Comparison of ENCODE assay signal across 10 cellular contexts in genomic region chr17:45230787-45231480, GRCh38. TPM values are rescaled to one million over a fixed set of nuclear protein-coding genes. Genes with fewer than 3 reads are reported as not detected.
DNase-seq lines count a peak whose midpoint lies in the region; ATAC-seq and TF ChIP-seq lines count a peak whose summit lies in the region.
"Had no signal": no experiment of that assay in that cellular context is flagged by ENCODE, and none has a peak within 500 bp of the region (broad histone marks: within the 10 kb centered on the region; RNA-seq: fewer than 3 reads in every experiment).

No MANE protein-coding gene starts in this region.

- intact Hi-C loops in right cardiac atrium (cut with DNase I) = no loop called here

- no peaks in the 10 kb centered on the region for H3K9me3 ChIP-seq in BE2C
- no peaks in the 10 kb centered on the region for H3K9me3 ChIP-seq in right cardiac atrium (ENCODE audit: control insufficient read depth, low read length)

- no peaks in the 10 kb centered on the region for H3K36me3 ChIP-seq in BE2C

- H3K4me3 ChIP-seq in BE2C (ENCODE audit: low read depth, low read length) (peak overlapping the region; percentile 45), right cardiac atrium (ENCODE audit: low read length) (no peak overlapping the region)

- peak overlapping the region; percentile 99 for H3K27ac Mint-ChIP-seq in activated T-cell treated with anti-CD3 and anti-CD28 coated beads, Interleukin-2, amount 50 U/mL, for 24 hours

- ATAC-seq in right cardiac atrium (peak in 1 of 2 donors; percentile 5), GM18498 (IDR thresholded peaks at IDR 0.05; ENCODE audit: unreplicated experiment) (no peak), HG03354 (IDR thresholded peaks at IDR 0.05; ENCODE audit: poor library complexity, severe bottlenecking, unreplicated experiment) (no peak)

- peak overlapping the region; percentile 98 for H3K4me3 Mint-ChIP-seq in activated T-cell treated with anti-CD3 and anti-CD28 coated beads, Interleukin-2, amount 50 U/mL, for 24 hours

- H3K4me1 ChIP-seq in BE2C (peaks cover 22% of the 10 kb centered on the region), right cardiac atrium (ENCODE audit: control insufficient read depth, insufficient read depth, low read length) (peaks cover 7% of the 10 kb centered on the region)

- H3K4me1 Mint-ChIP-seq in activated T-cell treated with anti-CD3 and anti-CD28 coated beads, Interleukin-2, amount 50 U/mL, for 24 hours (ENCODE audit: low read depth) = peaks cover 98% of the 10 kb centered on the region

- WGBS in right cardiac atrium = 49% methylated on average over 12 of the region's 12 CpGs

- TF ChIP-seq CTCF in BE2C (IDR thresholded peaks at IDR 0.05; ENCODE audit: low read depth, low read length) = no peak

- no peaks in the 10 kb centered on the region for H3K9me3 Mint-ChIP-seq in activated T-cell treated with anti-CD3 and anti-CD28 coated beads, Interleukin-2, amount 50 U/mL, for 24 hours

- DNase-seq in BE2C (peak; percentile 96), HPDE6-E6E7 (ENCODE audit: extremely low spot score) (peak; percentile 69), right cardiac atrium (peak; percentile 81 to 88 (median 86)), HuH-7 (ENCODE audit: low spot score) (no peak)
- no peak for DNase-seq in activated T-cell treated with anti-CD3 and anti-CD28 coated beads, Interleukin-2, amount 50 U/mL, for 24 hours
- no peak for DNase-seq in stimulated activated CD4-positive, alpha-beta T cell treated with anti-CD3 and anti-CD28 coated beads, Interleukin-1b, Interleukin-23, amount 100 ng/mL, for 48 hours

- H3K27me3 Mint-ChIP-seq in activated T-cell treated with anti-CD3 and anti-CD28 coated beads, Interleukin-2, amount 50 U/mL, for 24 hours = no peaks in the 10 kb centered on the region

- no peaks in the 10 kb centered on the region for H3K27me3 ChIP-seq in BE2C
- H3K27me3 ChIP-seq in right cardiac atrium (ENCODE audit: control insufficient read depth, insufficient read depth) = no peaks in the 10 kb centered on the region

- peaks cover 69% of the 10 kb centered on the region for H3K36me3 Mint-ChIP-seq in activated T-cell treated with anti-CD3 and anti-CD28 coated beads, Interleukin-2, amount 50 U/mL, for 24 hours (ENCODE audit: low read depth)

- no peak overlapping the region for H3K27ac ChIP-seq in right cardiac atrium (ENCODE audit: low read length)

RNA-seq across cellular contexts. Expression of gene FMNL1, which starts 9.2 kb away (rescaled TPM):
- 64.8 TPM for polyA plus RNA-seq in BE2C (2012; ENCODE audit: insufficient read depth, insufficient read length, low read depth)
- 10 to 100 TPM; 12.3 to 17.0 (median 14.1) TPM for total RNA-seq in right cardiac atrium
- 10.5 TPM for polyA plus RNA-seq in right cardiac atrium

RNA-seq across cellular contexts. Expression of gene SPATA32, which starts 31.0 kb away (rescaled TPM):
- not detected for polyA plus RNA-seq in BE2C (2012; ENCODE audit: insufficient read depth, insufficient read length, low read depth)
- not detected for total RNA-seq in right cardiac atrium
- polyA plus RNA-seq in right cardiac atrium = not detected
- total RNA-seq: lower leg skin, NCI-H460 had no signal

Comparison
In these comparisons a context has a peak if more than half of its experiments do, and no peak if none do; other contexts are left out.
1. DNase-seq: peak in BE2C (single experiment), HPDE6-E6E7 (single experiment) and right cardiac atrium (3 of 3); none in activated T-cell treated with anti-CD3 and anti-CD28 coated beads, Interleukin-2, amount 50 U/mL, for 24 hours (single experiment), stimulated activated CD4-positive, alpha-beta T cell treated with anti-CD3 and anti-CD28 coated beads, Interleukin-1b, Interleukin-23, amount 100 ng/mL, for 48 hours (single experiment) and HuH-7 (single experiment).